In the genomic region with DNA sequence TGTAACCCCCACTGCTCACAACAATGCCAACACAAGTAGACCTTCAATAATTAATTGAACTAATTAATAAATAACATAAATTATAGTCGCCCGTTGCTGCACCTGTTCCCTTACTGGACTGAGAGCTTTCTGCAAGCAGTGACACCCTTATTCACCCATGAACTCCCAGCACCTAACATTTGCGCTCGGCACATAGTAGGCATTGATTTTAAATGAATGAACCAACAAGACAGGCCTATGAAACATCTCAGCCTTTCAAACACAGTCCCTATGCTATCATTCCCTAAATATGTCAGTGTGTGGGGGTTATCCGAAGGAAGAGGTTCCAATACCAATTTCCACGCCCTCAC, we compare ENCODE assay signal across 8 cellular contexts. TPM values are rescaled to one million over a fixed set of nuclear protein-coding genes. Genes with fewer than 3 reads are reported as not detected.
DNase-seq lines count a peak whose midpoint lies in the region; ATAC-seq and TF ChIP-seq lines count a peak whose summit lies in the region.

No MANE protein-coding gene starts in this region.

- H3K79me1 ChIP-seq in H9 (ENCODE audit: insufficient read depth, low read depth, low read length, poor library complexity, severe bottlenecking) = peaks cover 7% of the 10 kb centered on the region

- ATAC-seq in GM19397 (IDR thresholded peaks at IDR 0.05; ENCODE audit: unreplicated experiment) = no peak

- peaks cover 28% of the 10 kb centered on the region in 2 experiments for H3K4me1 Mint-ChIP-seq in H9
- peaks cover 65% of the 10 kb centered on the region for H3K4me1 Mint-ChIP-seq in activated CD4-positive, alpha-beta memory T cell treated with anti-CD3 and anti-CD28 coated beads for 36 hours (ENCODE audit: low read depth)

- peaks cover 5% of the 10 kb centered on the region for H3F3A ChIP-seq in smooth muscle cell (ENCODE audit: low read depth)

- no peak overlapping the region for H2AFZ ChIP-seq in H9 (ENCODE audit: low read length)
- no peak overlapping the region for H2AFZ ChIP-seq in smooth muscle cell (ENCODE audit: low read depth)

- H2AK5ac ChIP-seq in H9 (ENCODE audit: insufficient read length, low read length) = no peak overlapping the region

- H3K27me3 Mint-ChIP-seq in H9 (ENCODE audit: low read depth) = peaks cover 2% of the 10 kb centered on the region; the same call in 1 of the 2 replicates
- no peaks in the 10 kb centered on the region for H3K27me3 Mint-ChIP-seq in activated CD4-positive, alpha-beta memory T cell treated with anti-CD3 and anti-CD28 coated beads for 36 hours

- no peak overlapping the region for H2BK20ac ChIP-seq in H9 (ENCODE audit: low read depth, low read length, poor library complexity, severe bottlenecking)

- no peaks in the 10 kb centered on the region for H3K36me3 ChIP-seq in iPS DF 6.9 (ENCODE audit: control insufficient read depth, insufficient read depth, low read length)
- H3K36me3 ChIP-seq in smooth muscle cell (ENCODE audit: low read depth) = no peaks in the 10 kb centered on the region

- H3K4me3 Mint-ChIP-seq in H9 = peak overlapping the region; percentile 91 to 92
- H3K4me3 Mint-ChIP-seq in activated CD4-positive, alpha-beta memory T cell treated with anti-CD3 and anti-CD28 coated beads for 36 hours = peak overlapping the region; percentile 85

- TF ChIP-seq CTCF in H9 (conservative IDR thresholded peaks at IDR 0.05) = no peak
- no peak for TF ChIP-seq CTCF in smooth muscle cell (IDR thresholded peaks at IDR 0.05; ENCODE audit: borderline replicate concordance, insufficient read depth, poor library complexity, severe bottlenecking)

- H3K23ac ChIP-seq in H9 (ENCODE audit: insufficient read length, low read depth, low read length) = no peak overlapping the region

- H3K56ac ChIP-seq in H9 (ENCODE audit: insufficient read length, low read depth, low read length) = no peak overlapping the region

- POLR2A ChIA-PET in activated CD4-positive, alpha-beta memory T cell treated with anti-CD3 and anti-CD28 coated beads for 36 hours (lab: Charles Lee) = interaction anchor here (0.8 to 1.1 kb wide), 3 partner anchors 18 to 145 kb away, joined by 4 to 5 read pairs (median 4); no protein-coding TSS in a partner anchor

- H2BK12ac ChIP-seq in H9 (ENCODE audit: insufficient read length, low read depth, low read length) = no peak overlapping the region

- peak overlapping the region; percentile 65 for H3K4me2 ChIP-seq in H9 (ENCODE audit: insufficient read depth, insufficient read length, low read length)
- peak overlapping the region; percentile 88 for H3K4me2 ChIP-seq in smooth muscle cell

- CTCF ChIA-PET in activated CD4-positive, alpha-beta memory T cell treated with anti-CD3 and anti-CD28 coated beads for 36 hours (lab: Charles Lee) = interaction anchor here (0.8 kb wide), 1 partner anchor 171 kb away, joined by 3 read pairs; no protein-coding TSS in a partner anchor

- peaks cover 11% of the 10 kb centered on the region for H3K23me2 ChIP-seq in H9 (ENCODE audit: insufficient read length, low read depth, low read length, poor library complexity, severe bottlenecking)

- no peak overlapping the region for H3T11ph ChIP-seq in H9 (ENCODE audit: low read length)

- no peak overlapping the region for H2BK15ac ChIP-seq in H9 (ENCODE audit: low read depth, low read length)

- no peaks in the 10 kb centered on the region for H3K9me3 Mint-ChIP-seq in H9
- no peaks in the 10 kb centered on the region for H3K9me3 Mint-ChIP-seq in activated CD4-positive, alpha-beta memory T cell treated with anti-CD3 and anti-CD28 coated beads for 36 hours

- H4K5ac ChIP-seq in H9 (ENCODE audit: insufficient read length, low read depth, low read length) = no peak overlapping the region

- H3K79me2 ChIP-seq in H9 (ENCODE audit: insufficient read depth, low read length) (peaks cover 19% of the 10 kb centered on the region; the same call in 1 of the 2 replicates), smooth muscle cell (ENCODE audit: low read depth) (peaks cover 58% of the 10 kb centered on the region)

- H2BK5ac ChIP-seq in H9 (ENCODE audit: insufficient read length, low read length) = no peak overlapping the region

- intact Hi-C loops in activated CD4-positive, alpha-beta memory T cell treated with anti-CD3 and anti-CD28 coated beads for 36 hours (cut with micrococcal nuclease) = loop anchor here (1.0 to 5.0 kb wide), 4 partner anchors 8 to 172 kb away; partner anchors contain the start of gene WNT11

- H4K8ac ChIP-seq in H9 (replicated peaks; ENCODE audit: insufficient read length, low read depth, low read length) = no peak overlapping the region

- H3K27ac ChIP-seq in H9 (ENCODE audit: insufficient read length, low read depth, low read length) = no peak overlapping the region
- no peak overlapping the region for H3K27ac ChIP-seq in iPS DF 6.9 (ENCODE audit: low read length)
- H3K27ac ChIP-seq in smooth muscle cell (ENCODE audit: low read depth) = no peak overlapping the region

- WGBS in H9 (ENCODE audit: extremely low coverage, insufficient read length, low lambda C conversion rate) = no CpG with 5 or more reads among the region's 6 CpGs
- no CpG with 5 or more reads among the region's 6 CpGs for WGBS in iPS DF 6.9 (ENCODE audit: insufficient coverage, insufficient read length)
- WGBS in smooth muscle cell (ENCODE audit: low lambda C conversion rate) = 58% methylated on average over 6 of the region's 6 CpGs

- H3K9ac ChIP-seq in H9 (ENCODE audit: extremely low read depth, insufficient read length, low read length) (peak overlapping the region; percentile 6), smooth muscle cell (ENCODE audit: low read depth) (peak overlapping the region; percentile 50)

- peaks cover 0 to 12% (median 8%) of the 10 kb centered on the region in 3 experiments; a peak in 4 of 7 replicates for H3K36me3 Mint-ChIP-seq in H9 (ENCODE audit: insufficient read depth in 1 of 3, low read depth in 3 of 3)
- peaks cover 4% of the 10 kb centered on the region for H3K36me3 Mint-ChIP-seq in activated CD4-positive, alpha-beta memory T cell treated with anti-CD3 and anti-CD28 coated beads for 36 hours

- H4K20me1 ChIP-seq in H9 (ENCODE audit: control insufficient read depth, insufficient read depth, insufficient read length) (no peaks in the 10 kb centered on the region), smooth muscle cell (ENCODE audit: low read depth) (peaks cover 53% of the 10 kb centered on the region)

- peak overlapping the region in 2 of 3 experiments; percentile 15 to 95; a peak in 3 of 7 replicates for H3K27ac Mint-ChIP-seq in H9
- peak overlapping the region; percentile 89 for H3K27ac Mint-ChIP-seq in activated CD4-positive, alpha-beta memory T cell treated with anti-CD3 and anti-CD28 coated beads for 36 hours

- H4K91ac ChIP-seq in H9 (ENCODE audit: insufficient read length, low read depth, low read length) = no peak overlapping the region

- H3K9me3 ChIP-seq in H9 (ENCODE audit: control insufficient read depth, low read depth, low read length) (no peaks in the 10 kb centered on the region), iPS DF 6.9 (ENCODE audit: control insufficient read depth, insufficient read depth, low read length) (no peaks in the 10 kb centered on the region), smooth muscle cell (replicated peaks; ENCODE audit: low read depth) (no peaks in the 10 kb centered on the region)

- H3K18ac ChIP-seq in H9 (ENCODE audit: insufficient read length, low read depth, low read length) = no peak overlapping the region

- H3K27me3 ChIP-seq in H9 (ENCODE audit: insufficient read depth, low read length) (no peaks in the 10 kb centered on the region), iPS DF 6.9 (ENCODE audit: control insufficient read depth, insufficient read depth, low read length) (no peaks in the 10 kb centered on the region), smooth muscle cell (ENCODE audit: low read depth) (no peaks in the 10 kb centered on the region)

- no peak overlapping the region for H3K4ac ChIP-seq in H9 (ENCODE audit: low read depth, low read length)

- H3K4me3 ChIP-seq in iPS DF 6.9 (ENCODE audit: low read length) (peak overlapping the region; percentile 86; the same call in 1 of the 2 replicates), smooth muscle cell (peak overlapping the region; percentile 79)

- H3K4me1 ChIP-seq in H9 (ENCODE audit: insufficient read depth, low read length) (peaks cover 5% of the 10 kb centered on the region; the same call in 1 of the 2 replicates), iPS DF 6.9 (ENCODE audit: control insufficient read depth, insufficient read depth, low read length) (peaks cover 8% of the 10 kb centered on the region), smooth muscle cell (ENCODE audit: low read depth) (peaks cover 17% of the 10 kb centered on the region)

- no peak overlapping the region for H2BK120ac ChIP-seq in H9 (ENCODE audit: low read depth, low read length, poor library complexity, severe bottlenecking)

- H3K14ac ChIP-seq in H9 (ENCODE audit: insufficient read depth, low read length) = no peak overlapping the region

- DNase-seq in H9 (no peak), iPS DF 6.9 (ENCODE audit: low read depth, low spot score) (no peak), smooth muscle cell (lab: John Stamatoyannopoulos, UW; ENCODE audit: unreplicated experiment) (no peak), GM03348 (ENCODE audit: low spot score) (no peak), NK-92 (lab: John Stamatoyannopoulos, UW; ENCODE audit: unreplicated experiment) (no peak)
- DNase-seq in activated CD4-positive, alpha-beta memory T cell treated with anti-CD3 and anti-CD28 coated beads for 36 hours = no peak
- no peak for DNase-seq in stimulated activated CD4-positive, alpha-beta T cell treated with anti-CD3 and anti-CD28 coated beads, Interleukin-1b, Interleukin-23, amount 100 ng/mL, for 48 hours

RNA-seq across cellular contexts. Expression of gene THAP12, which starts 1.1 kb away (rescaled TPM):
- total RNA-seq in H9 (2021) (42.5 and 43.0 TPM in 2 replicates), smooth muscle cell (49.1 and 55.0 TPM in 2 replicates)
- total RNA-seq in activated CD4-positive, alpha-beta memory T cell treated with anti-CD3 and anti-CD28 coated beads for 36 hours = 10 to 100 TPM; 46.2 to 49.2 TPM
- 17.2 and 22.6 TPM in 2 replicates for polyA plus RNA-seq in smooth muscle cell

RNA-seq across cellular contexts. Expression of gene GVQW3, which starts 1.3 kb away (rescaled TPM):
- total RNA-seq in H9 (2021) = 4.5 and 4.7 TPM in 2 replicates
- total RNA-seq in activated CD4-positive, alpha-beta memory T cell treated with anti-CD3 and anti-CD28 coated beads for 36 hours = 1 to 10 TPM; 2.3 to 3.3 TPM
- 1.2 and 3.1 TPM in 2 replicates for total RNA-seq in smooth muscle cell
- polyA plus RNA-seq in smooth muscle cell = 1.9 and 2.8 TPM in 2 replicates
